In the genomic region with DNA sequence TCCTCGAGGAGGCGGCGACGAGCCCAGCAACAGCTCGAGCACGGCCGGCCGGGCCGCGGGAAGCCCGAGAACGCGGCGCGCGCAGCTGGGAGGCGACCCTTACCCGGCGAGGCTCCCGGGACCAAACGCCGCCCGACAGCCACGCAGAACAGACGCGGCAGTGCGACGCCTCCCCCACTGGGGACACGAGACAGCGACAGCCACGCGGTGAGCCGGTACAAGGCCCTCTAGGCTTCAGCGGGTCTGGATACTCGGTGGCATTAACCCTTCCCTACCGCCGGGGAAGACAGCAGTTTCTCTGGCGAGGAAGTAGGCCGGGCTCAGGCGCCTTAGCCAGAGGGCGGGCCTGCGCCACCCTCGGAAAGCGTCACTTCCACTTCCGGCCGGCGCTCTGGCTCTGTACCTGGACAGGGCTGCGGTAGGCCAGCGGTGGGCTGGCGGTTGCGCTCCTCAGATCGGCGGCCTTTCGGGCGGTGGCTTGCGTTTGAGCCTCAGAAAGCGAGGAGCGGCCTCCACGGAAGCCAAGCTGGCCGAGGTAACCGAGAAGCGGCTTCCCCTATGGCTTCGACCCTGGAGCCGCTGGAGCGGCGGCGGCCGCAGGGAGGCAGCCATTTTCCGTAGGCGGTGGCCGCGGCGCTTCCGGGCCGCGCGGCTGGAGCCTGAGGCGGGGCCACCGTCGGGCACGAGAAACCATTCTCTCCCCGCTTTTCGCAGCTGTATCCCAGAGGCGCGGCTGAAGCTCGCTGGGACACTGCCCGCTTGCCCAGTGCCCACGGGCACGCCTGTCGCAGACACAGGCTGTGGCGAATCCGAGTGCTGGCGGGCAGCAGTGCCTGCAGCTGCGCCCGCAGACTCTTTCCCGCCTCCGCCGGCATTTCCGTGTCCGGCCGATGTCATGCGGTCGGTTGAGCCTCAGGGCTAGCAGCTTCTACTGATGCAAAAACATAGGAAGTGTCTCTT, we compare ENCODE assay signal across 1 cellular context.
TF ChIP-seq lines count a peak whose summit lies in the region.

A gene with protein sequence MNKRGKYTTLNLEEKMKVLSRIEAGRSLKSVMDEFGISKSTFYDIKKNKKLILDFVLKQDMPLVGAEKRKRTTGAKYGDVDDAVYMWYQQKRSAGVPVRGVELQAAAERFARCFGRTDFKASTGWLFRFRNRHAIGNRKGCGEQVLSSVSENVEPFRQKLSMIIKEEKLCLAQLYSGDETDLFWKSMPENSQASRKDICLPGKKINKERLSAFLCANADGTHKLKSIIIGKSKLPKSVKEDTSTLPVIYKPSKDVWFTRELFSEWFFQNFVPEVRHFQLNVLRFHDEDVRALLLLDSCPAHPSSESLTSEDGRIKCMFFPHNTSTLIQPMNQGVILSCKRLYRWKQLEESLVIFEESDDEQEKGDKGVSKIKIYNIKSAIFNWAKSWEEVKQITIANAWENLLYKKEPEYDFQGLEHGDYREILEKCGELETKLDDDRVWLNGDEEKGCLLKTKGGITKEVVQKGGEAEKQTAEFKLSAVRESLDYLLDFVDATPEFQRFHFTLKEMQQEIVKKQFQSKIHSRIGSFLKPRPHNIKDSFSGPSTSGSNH (minus strand): TSS at position 322 of the 960 bp plus-strand sequence. CDS start 4,816 bp downstream, outside the sequence.
Gene ZNF75A, plus strand, starts transcription at position 389 of the 960 bp plus-strand sequence. CDS start 2,932 bp downstream, outside the sequence.

TF ChIP-seq in endothelial cell of umbilical vein, 7 proteins besides CTCF, POLR2A, EP300 and RAD21:
- TF ChIP-seq MYC (IDR thresholded peaks at IDR 0.05; ENCODE audit: low read depth, low read length) (no peak), JUN (IDR thresholded peaks at IDR 0.05; ENCODE audit: borderline replicate concordance, insufficient read depth, insufficient read length, low read depth) (no peak), GATA2 (IDR thresholded peaks at IDR 0.05; ENCODE audit: insufficient read depth, insufficient read length, low read depth, low read length) (no peak), POLR2AphosphoS5 (IDR thresholded peaks at IDR 0.05; ENCODE audit: insufficient read depth, low read depth, low read length) (peak; percentile 98), EZH2 (IDR thresholded peaks at IDR 0.05; ENCODE audit: borderline replicate concordance, low read depth, low read length, severe bottlenecking) (no peak), FOS (IDR thresholded peaks at IDR 0.05; ENCODE audit: borderline replicate concordance, insufficient read depth, low read length) (no peak), MAX (IDR thresholded peaks at IDR 0.05; ENCODE audit: insufficient read depth, insufficient read length) (peak; percentile 52)
